Comparison of ENCODE assay signal across 16 cellular contexts in the genomic region with DNA sequence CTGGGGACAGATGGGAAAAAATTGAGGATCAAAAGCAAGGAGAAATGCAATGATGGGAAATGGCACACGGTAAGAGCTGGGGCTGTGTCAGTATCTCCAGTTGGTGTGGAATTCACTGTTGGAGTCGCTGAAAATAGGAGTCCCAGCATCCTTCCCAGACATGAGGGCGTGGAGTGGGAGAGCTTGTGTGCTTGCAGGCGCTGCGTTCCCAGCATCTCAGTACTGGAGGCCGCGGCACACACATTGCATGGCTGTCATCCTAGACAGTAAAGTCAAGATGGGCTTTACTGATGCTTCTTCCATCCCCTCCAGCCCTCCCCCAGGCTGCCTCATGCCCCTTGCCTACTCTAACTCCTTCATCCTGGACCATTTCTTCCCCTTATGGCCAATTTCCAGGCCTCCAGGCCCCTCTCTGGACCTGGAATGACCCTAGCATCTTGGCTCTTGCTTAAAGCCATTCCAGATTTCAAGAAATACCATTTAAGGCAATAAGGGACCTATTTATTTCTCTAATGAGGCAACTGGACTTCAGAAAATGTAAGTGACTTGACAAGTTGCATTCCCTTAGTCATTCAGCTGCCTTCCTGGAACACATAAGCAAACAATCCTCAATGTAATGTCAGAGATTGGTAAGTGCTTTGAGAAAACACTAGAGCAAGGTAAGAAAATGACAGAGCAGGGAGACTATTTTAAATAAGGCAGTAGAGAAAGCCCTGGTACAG.
DNase-seq lines count a peak whose midpoint lies in the region; ATAC-seq, FAIRE-seq and TF ChIP-seq lines count a peak whose summit lies in the region.
"Had no signal": no experiment of that assay in that cellular context is flagged by ENCODE, and none has a peak within 500 bp of the region (broad histone marks: within the 10 kb centered on the region; RNA-seq: fewer than 3 reads in every experiment).

No MANE protein-coding gene starts in this region.

- TF ChIP-seq CTCF in Calu3 (IDR thresholded peaks at IDR 0.05; ENCODE audit: unreplicated experiment): no peak
- TF ChIP-seq CTCF in fibroblast of pulmonary artery (IDR thresholded peaks at IDR 0.05; ENCODE audit: low read length, missing control alignments): no peak

- H3K27ac Mint-ChIP-seq in Calu3 (ENCODE audit: unreplicated experiment) (peak overlapping the region; percentile 3), T-cell (peak overlapping the region; percentile 1 to 43)
- H3K27ac Mint-ChIP-seq: activated T-helper 1 cell treated with anti-CD3 and anti-CD28 coated beads, Interleukin-12 subunit alpha, Interleukin-12 subunit beta, Interleukin-2, Interleukin-4 antibody, amounts not matched to agents 30 ng/mL and 10 ng/mL and 1 ng/mL, durations not matched to agents 14 hours and 24 hours and 36 hours had no signal

- CTCF ChIA-PET in Calu3 (lab: Charles Lee) (no interaction called here), T-cell (lab: Charles Lee) (no interaction called here)

- TF ChIP-seq POLR2A in H54 (IDR thresholded peaks at IDR 0.05; ENCODE audit: low read depth, low read length): no peak

- H3K36me3 Mint-ChIP-seq in Calu3 (ENCODE audit: insufficient read depth, unreplicated experiment) (peaks cover 8% of the 10 kb centered on the region), T-cell (no peaks in the 10 kb centered on the region)

- H3K4me3 Mint-ChIP-seq in Calu3 (ENCODE audit: low read depth, unreplicated experiment) (no peak overlapping the region), T-cell (no peak overlapping the region)
- H3K4me3 Mint-ChIP-seq: activated CD4-positive, alpha-beta T cell treated with anti-CD3 and anti-CD28 coated beads, Interleukin-2, amount 10 ng/mL, durations not matched to agents 24 days and 14 days; activated T-helper 1 cell treated with anti-CD3 and anti-CD28 coated beads, Interleukin-12 subunit alpha, Interleukin-12 subunit beta, Interleukin-2, Interleukin-4 antibody, amounts not matched to agents 30 ng/mL and 10 ng/mL and 1 ng/mL, durations not matched to agents 14 hours and 24 hours and 36 hours had no signal

- no peaks in the 10 kb centered on the region for H3K4me1 Mint-ChIP-seq in Calu3 (ENCODE audit: low read depth, unreplicated experiment)
- H3K4me1 Mint-ChIP-seq in T-cell: peaks cover 26 to 42% (median 37%) of the 10 kb centered on the region in 3 donors

- POLR2A ChIA-PET in T-cell (lab: Charles Lee): no interaction called here

- DNase-seq in Calu3 (no peak), T-cell (no peak), fibroblast of pulmonary artery (ENCODE audit: low read depth) (peak; percentile 61), renal cortical epithelial cell (ENCODE audit: low read depth) (peak; percentile 95), H54 (ENCODE audit: insufficient read length, low spot score) (no peak), SKM-1 treated with dmso at 0.1 percent for 144 hours (lab: John Stamatoyannopoulos, UW; ENCODE audit: unreplicated experiment) (no peak)
- DNase-seq in activated effector memory CD4-positive, alpha-beta T cell treated with Interleukin-2 at 50 U/mL for 16 hours: no peak
- no peak for DNase-seq in stimulated activated naive CD8-positive, alpha-beta T cell treated with anti-CD3 and anti-CD28 coated beads, Interleukin-15, Interleukin-2, amounts not matched to agents 100 U/mL and 50 U/mL, for 24 hours
- DNase-seq: activated CD4-positive, alpha-beta T cell treated with anti-CD3 and anti-CD28 coated beads, Interleukin-2, amount 10 ng/mL, durations not matched to agents 24 days and 14 days; foreskin keratinocyte; OCI-M1; right lobe of liver; substantia nigra; T-helper 2 cell had no signal

- no peak for ATAC-seq in T-cell (replicated peaks in 1 of 4)
- ATAC-seq in stimulated activated naive CD8-positive, alpha-beta T cell treated with anti-CD3 and anti-CD28 coated beads, Interleukin-15, Interleukin-2, amounts not matched to agents 100 U/mL and 50 U/mL, for 24 hours: no peak
- ATAC-seq: foreskin keratinocyte had no signal

- H3K4me3 ChIP-seq in fibroblast of pulmonary artery (replicated peaks; ENCODE audit: low read depth, low read length): no peak overlapping the region
- H3K4me3 ChIP-seq: breast epithelium, right lobe of liver had no signal

- intact Hi-C loops in Calu3 (cut with micrococcal nuclease; ENCODE audit: unreplicated experiment): no loop called here

- no peaks in the 10 kb centered on the region for H3K9me3 Mint-ChIP-seq in Calu3 (ENCODE audit: low read depth, unreplicated experiment)
- no peaks in the 10 kb centered on the region for H3K9me3 Mint-ChIP-seq in T-cell
- H3K9me3 Mint-ChIP-seq: activated CD4-positive, alpha-beta T cell treated with anti-CD3 and anti-CD28 coated beads, Interleukin-2, amount 10 ng/mL, durations not matched to agents 24 days and 14 days; activated T-helper 1 cell treated with anti-CD3 and anti-CD28 coated beads, Interleukin-12 subunit alpha, Interleukin-12 subunit beta, Interleukin-2, Interleukin-4 antibody, amounts not matched to agents 30 ng/mL and 10 ng/mL and 1 ng/mL, durations not matched to agents 14 hours and 24 hours and 36 hours had no signal

- no peak for FAIRE-seq in H54 (lab: Jason Lieb, UNC)

- BruUV-seq in Calu3 (replicated peaks; lab: Mats Ljungman, UMichigan): no TSS peak

- H3K27me3 Mint-ChIP-seq in Calu3 (ENCODE audit: unreplicated experiment): no peaks in the 10 kb centered on the region
- no peaks in the 10 kb centered on the region for H3K27me3 Mint-ChIP-seq in T-cell

Comparison
In these comparisons a context has a peak if more than half of its experiments do, and no peak if none do; other contexts are left out.
1. DNase-seq: peak in fibroblast of pulmonary artery (single experiment) and renal cortical epithelial cell (single experiment); none in Calu3 (single experiment), T-cell (0 of 34), H54 (single experiment), activated effector memory CD4-positive, alpha-beta T cell treated with Interleukin-2 at 50 U/mL for 16 hours (single experiment), SKM-1 treated with dmso at 0.1 percent for 144 hours (single experiment) and stimulated activated naive CD8-positive, alpha-beta T cell treated with anti-CD3 and anti-CD28 coated beads, Interleukin-15, Interleukin-2, amounts not matched to agents 100 U/mL and 50 U/mL, for 24 hours (single experiment).